Comparison of ENCODE assay signal across 19 cellular contexts in the genomic region with DNA sequence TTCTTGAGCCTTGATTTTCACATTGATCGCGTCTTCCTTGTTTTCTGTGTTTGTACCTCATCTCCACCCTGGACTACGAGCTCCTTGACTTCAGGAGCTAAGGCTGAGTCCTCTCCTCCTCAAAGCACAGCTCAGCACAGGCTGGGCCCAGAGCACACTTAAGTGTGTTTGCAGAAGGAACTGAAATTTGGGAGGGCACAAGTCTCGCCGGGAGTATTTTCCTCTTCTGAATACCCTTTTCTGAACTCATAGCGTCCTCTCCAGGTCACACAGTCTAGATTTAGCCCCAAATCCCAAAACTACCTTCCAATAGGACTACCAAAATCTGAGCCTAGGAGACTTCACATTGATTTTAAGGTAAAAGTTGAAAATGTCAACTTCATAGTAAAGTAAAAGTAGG. TPM values are rescaled to one million over a fixed set of nuclear protein-coding genes. Genes with fewer than 3 reads are reported as not detected.
DNase-seq lines count a peak whose midpoint lies in the region; ATAC-seq, FAIRE-seq and TF ChIP-seq lines count a peak whose summit lies in the region.
"Had no signal": no experiment of that assay in that cellular context is flagged by ENCODE, and none has a peak within 500 bp of the region (broad histone marks: within the 10 kb centered on the region; RNA-seq: fewer than 3 reads in every experiment).

No MANE protein-coding gene starts in this region.

- no peak overlapping the region for H2BK15ac ChIP-seq in H9 (ENCODE audit: low read depth, low read length)

- H3K4ac ChIP-seq in H9 (ENCODE audit: low read depth, low read length), result no peak overlapping the region

- H4K5ac ChIP-seq in H9 (ENCODE audit: insufficient read length, low read depth, low read length), result no peak overlapping the region

- no peaks in the 10 kb centered on the region for H3K79me2 ChIP-seq in H9 (ENCODE audit: insufficient read depth, low read length)

- H2BK120ac ChIP-seq in H9 (ENCODE audit: low read depth, low read length, poor library complexity, severe bottlenecking), result no peak overlapping the region

- H3T11ph ChIP-seq in H9 (ENCODE audit: low read length), result no peak overlapping the region

- H3K4me3 Mint-ChIP-seq in H9 (no peak overlapping the region), osteocyte (ENCODE audit: unreplicated experiment) (no peak overlapping the region)
- H3K4me3 Mint-ChIP-seq: CD4-positive, alpha-beta memory T cell had no signal

- no peaks in the 10 kb centered on the region for H3K4me1 ChIP-seq in H9 (ENCODE audit: insufficient read depth, low read length)
- H3K4me1 ChIP-seq: A549 had no signal

- no peak overlapping the region for H4K8ac ChIP-seq in H9 (replicated peaks; ENCODE audit: insufficient read length, low read depth, low read length)

- peaks cover 0 to 13% (median 9%) of the 10 kb centered on the region in 3 experiments; a peak in 4 of 7 replicates for H3K36me3 Mint-ChIP-seq in H9 (ENCODE audit: insufficient read depth in 1 of 3, low read depth in 3 of 3)
- no peaks in the 10 kb centered on the region for H3K36me3 Mint-ChIP-seq in osteocyte (ENCODE audit: unreplicated experiment)

- no peaks in the 10 kb centered on the region for H3K27me3 ChIP-seq in H9 (ENCODE audit: insufficient read depth, low read length)
- H3K27me3 ChIP-seq: BLaER1 had no signal

- DNase-seq in GM10266 (ENCODE audit: extremely low spot score) (no peak), H9 (no peak), iPS-NIHi7 (ENCODE audit: extremely low spot score) (peak; percentile 25), osteocyte (ENCODE audit: extremely low spot score, unreplicated experiment) (peak; percentile 63), NCI-H2227 (lab: John Stamatoyannopoulos, UW; ENCODE audit: unreplicated experiment) (no peak), frontal cortex (ENCODE audit: low spot score in 2 of 2) (no peak)
- DNase-seq: CD4-positive, alpha-beta memory T cell; GDM1; MM.1S; NCI-H1694 treated with DMSO at 0.1 percent for 48 hours; NCI-H510A treated with DMSO at 0.1 percent for 48 hours; NCI-H774; OCI-M1; SHP77 had no signal

- no peak overlapping the region for H4K91ac ChIP-seq in H9 (ENCODE audit: insufficient read length, low read depth, low read length)

- WGBS in H9 (ENCODE audit: extremely low coverage, insufficient read length, low lambda C conversion rate), result no CpG with 5 or more reads among the region's 6 CpGs

- no peak overlapping the region for H2AFZ ChIP-seq in H9 (ENCODE audit: low read length)

- H3K23me2 ChIP-seq in H9 (ENCODE audit: insufficient read length, low read depth, low read length, poor library complexity, severe bottlenecking), result no peaks in the 10 kb centered on the region

- no peak overlapping the region for H3K18ac ChIP-seq in H9 (ENCODE audit: insufficient read length, low read depth, low read length)

- H2BK12ac ChIP-seq in H9 (ENCODE audit: insufficient read length, low read depth, low read length), result no peak overlapping the region

- no peak overlapping the region for H3K4me2 ChIP-seq in H9 (ENCODE audit: insufficient read depth, insufficient read length, low read length)
- H3K4me2 ChIP-seq: A549, BLaER1 had no signal

- H3K27me3 Mint-ChIP-seq in H9 (ENCODE audit: low read depth) (no peaks in the 10 kb centered on the region), osteocyte (ENCODE audit: unreplicated experiment) (peaks cover 38% of the 10 kb centered on the region)

- no peak overlapping the region for H2BK20ac ChIP-seq in H9 (ENCODE audit: low read depth, low read length, poor library complexity, severe bottlenecking)

- TF ChIP-seq CTCF in GM10266 (IDR thresholded peaks at IDR 0.05; ENCODE audit: control insufficient read depth, insufficient read depth, low read depth, missing control alignments), result peak; percentile 12
- peak; percentile 41; the same call in 2 of the 3 replicates for TF ChIP-seq CTCF in H9 (conservative IDR thresholded peaks at IDR 0.05)
- no peak for TF ChIP-seq CTCF in osteocyte (IDR thresholded peaks at IDR 0.05)

- H3K27ac Mint-ChIP-seq in H9 (peak overlapping the region in 1 of 3 experiments; percentile 62; a peak in 2 of 7 replicates), osteocyte (ENCODE audit: unreplicated experiment) (no peak overlapping the region)
- H3K27ac Mint-ChIP-seq: CD4-positive, alpha-beta memory T cell had no signal

- H3K9me3 Mint-ChIP-seq in H9 (peaks cover 5 to 11% of the 10 kb centered on the region in 2 experiments; a peak in 4 of 5 replicates), osteocyte (ENCODE audit: unreplicated experiment) (peaks cover 12% of the 10 kb centered on the region)

- H4K20me1 ChIP-seq in H9 (ENCODE audit: control insufficient read depth, insufficient read depth, insufficient read length), result no peaks in the 10 kb centered on the region
- H4K20me1 ChIP-seq: BLaER1 had no signal

- H3K9ac ChIP-seq in H9 (ENCODE audit: extremely low read depth, insufficient read length, low read length), result no peak overlapping the region
- H3K9ac ChIP-seq: BLaER1 had no signal

- no peak overlapping the region for H3K14ac ChIP-seq in H9 (ENCODE audit: insufficient read depth, low read length)

- no peak for FAIRE-seq in frontal cortex (lab: Jason Lieb, UNC)
- FAIRE-seq: A549 had no signal

- H3K56ac ChIP-seq in H9 (ENCODE audit: insufficient read length, low read depth, low read length), result no peak overlapping the region

- no peaks in the 10 kb centered on the region for H3K9me3 ChIP-seq in H9 (ENCODE audit: control insufficient read depth, low read depth, low read length)
- H3K9me3 ChIP-seq: A549, BLaER1 had no signal

- H2AK5ac ChIP-seq in H9 (ENCODE audit: insufficient read length, low read length), result no peak overlapping the region

- H3K79me1 ChIP-seq in H9 (ENCODE audit: insufficient read depth, low read depth, low read length, poor library complexity, severe bottlenecking), result no peaks in the 10 kb centered on the region

- no peak overlapping the region for H2BK5ac ChIP-seq in H9 (ENCODE audit: insufficient read length, low read length)

- H3K4me1 Mint-ChIP-seq in H9, result peaks cover 7 to 10% of the 10 kb centered on the region in 2 experiments
- no peaks in the 10 kb centered on the region for H3K4me1 Mint-ChIP-seq in osteocyte (ENCODE audit: unreplicated experiment)

- H3K27ac ChIP-seq in H9 (ENCODE audit: insufficient read length, low read depth, low read length), result no peak overlapping the region
- H3K27ac ChIP-seq: A549, BLaER1, SK-N-MC had no signal

- no peak overlapping the region for H3K23ac ChIP-seq in H9 (ENCODE audit: insufficient read length, low read depth, low read length)

- ATAC-seq in GM21515 (IDR thresholded peaks at IDR 0.05; ENCODE audit: unreplicated experiment), result no peak
- ATAC-seq in GM18867 (IDR thresholded peaks at IDR 0.05; ENCODE audit: unreplicated experiment), result no peak
- ATAC-seq: A549 had no signal

RNA-seq across cellular contexts. Expression of a gene that starts 41.6 kb away (rescaled TPM):
- total RNA-seq in H9 (2021), result 22.9 and 23.5 TPM in 2 replicates
- 23.3 and 28.4 TPM in 2 replicates for total RNA-seq in osteocyte
- 34.2 TPM for total RNA-seq in frontal cortex

RNA-seq across cellular contexts. Expression of a gene that starts 42.1 kb away (rescaled TPM):
- total RNA-seq in H9 (2021) (46.0 and 55.7 TPM in 2 replicates), osteocyte (34.9 and 42.2 TPM in 2 replicates), frontal cortex (62.0 TPM)

Comparison
In these comparisons a context has a peak if more than half of its experiments do, and no peak if none do; other contexts are left out.
1. DNase-seq: peak in iPS-NIHi7 (single experiment) and osteocyte (single experiment); none in GM10266 (single experiment), H9 (single experiment), NCI-H2227 (single experiment) and frontal cortex (0 of 2).